18 cellular contexts compared by ENCODE assay signal in the genomic region with DNA sequence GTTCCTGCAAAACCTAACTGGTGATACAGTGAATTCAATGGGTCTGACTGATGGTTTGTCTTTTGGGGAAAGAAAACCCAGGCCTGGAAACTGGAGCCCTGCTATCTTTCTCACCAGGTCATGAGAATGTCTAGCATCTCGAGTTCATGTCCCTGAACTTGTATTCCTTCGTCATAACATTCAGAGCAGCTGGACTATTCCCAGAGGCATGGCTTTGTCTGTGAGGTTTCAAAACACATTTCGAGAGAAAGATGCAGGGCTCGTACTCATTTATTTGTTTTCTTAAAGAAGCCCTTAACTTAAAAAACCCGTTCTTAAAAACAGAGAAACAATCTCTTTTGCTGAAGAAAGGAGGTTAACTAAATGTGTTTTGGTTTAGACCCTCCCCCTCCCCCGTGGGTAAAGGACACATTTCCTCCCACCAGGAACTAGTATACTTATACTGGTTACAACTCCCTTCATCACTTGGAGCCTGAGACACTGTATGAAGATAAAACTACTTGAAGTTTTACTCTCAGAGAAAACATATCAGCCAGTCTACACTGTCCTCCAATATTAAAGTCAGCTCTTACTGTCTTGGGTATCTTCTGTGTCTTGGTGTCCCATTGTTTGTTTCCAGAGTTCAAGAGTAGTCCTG. TPM values are rescaled to one million over a fixed set of nuclear protein-coding genes. Genes with fewer than 3 reads are reported as not detected.
A peak's percentile ranks its signal among the peaks of the same experiment; 100 is the strongest.
DNase-seq lines count a peak whose midpoint lies in the region; ATAC-seq and TF ChIP-seq lines count a peak whose summit lies in the region.
"Had no signal": no experiment of that assay in that cellular context is flagged by ENCODE, and none has a peak within 500 bp of the region (broad histone marks: within the 10 kb centered on the region; RNA-seq: fewer than 3 reads in every experiment).

No MANE protein-coding gene starts in this region.

- POLR2A ChIA-PET in CD4-positive, alpha-beta T cell (lab: Charles Lee): no interaction called here

- no peaks in the 10 kb centered on the region for H3K36me3 Mint-ChIP-seq in CD4-positive, alpha-beta T cell (ENCODE audit: low read depth)

- peak overlapping the region; percentile 61 for H3K9ac ChIP-seq in adipocyte (ENCODE audit: low read length)
- H3K9ac ChIP-seq: BLaER1 had no signal

- no peak for ATAC-seq in GM18861 (IDR thresholded peaks at IDR 0.05; ENCODE audit: unreplicated experiment)
- no peak for ATAC-seq in CD4-positive, alpha-beta T cell (ENCODE audit: poor library complexity)
- no peak for ATAC-seq in HG03175 (IDR thresholded peaks at IDR 0.05; ENCODE audit: unreplicated experiment)
- no peak for ATAC-seq in HG03469 (IDR thresholded peaks at IDR 0.05; ENCODE audit: unreplicated experiment)
- ATAC-seq: activated CD8-positive, alpha-beta T cell treated with anti-CD3 and anti-CD28 coated beads for 36 hours; K562; mucosa of descending colon had no signal

- H3K4me1 ChIP-seq in adipocyte (ENCODE audit: control insufficient read depth, insufficient read depth, low read length): peaks cover 73% of the 10 kb centered on the region
- H3K4me1 ChIP-seq: BLaER1 had no signal

- TF ChIP-seq CTCF in fibroblast of mammary gland (conservative IDR thresholded peaks at IDR 0.05; ENCODE audit: control insufficient read depth, insufficient read depth, low read depth, low read length): no peak
- no peak for TF ChIP-seq CTCF in CD4-positive, alpha-beta T cell (IDR thresholded peaks at IDR 0.05)

- H3K27me3 ChIP-seq in adipocyte (replicated peaks; ENCODE audit: control insufficient read depth, insufficient read depth, low read length): no peaks in the 10 kb centered on the region
- H3K27me3 ChIP-seq in CD4-positive, alpha-beta T cell (ENCODE audit: control insufficient read depth, insufficient read depth, low read length): no peaks in the 10 kb centered on the region
- H3K27me3 ChIP-seq: BLaER1 had no signal

- no peaks in the 10 kb centered on the region for H3K36me3 ChIP-seq in adipocyte (ENCODE audit: control insufficient read depth, insufficient read depth, low read length, severe bottlenecking)
- H3K36me3 ChIP-seq: BLaER1 had no signal

- H3K4me3 ChIP-seq in adipocyte (ENCODE audit: low read length) (no peak overlapping the region), fibroblast of mammary gland (ENCODE audit: control insufficient read depth, low read depth, low read length) (no peak overlapping the region)
- H3K4me3 ChIP-seq: BLaER1, K562, mucosa of descending colon had no signal

- intact Hi-C loops in CD4-positive, alpha-beta T cell (cut with DNase I, micrococcal nuclease): no loop called here

- no peak overlapping the region for H3K4me3 Mint-ChIP-seq in CD4-positive, alpha-beta T cell
- H3K4me3 Mint-ChIP-seq: activated CD8-positive, alpha-beta T cell treated with anti-CD3 and anti-CD28 coated beads for 36 hours; immature natural killer cell had no signal

- no peaks in the 10 kb centered on the region for H3K27me3 Mint-ChIP-seq in CD4-positive, alpha-beta T cell

- no peak overlapping the region for H3K27ac Mint-ChIP-seq in CD4-positive, alpha-beta T cell
- H3K27ac Mint-ChIP-seq: activated CD8-positive, alpha-beta T cell treated with anti-CD3 and anti-CD28 coated beads for 36 hours; immature natural killer cell had no signal

- H3K27ac ChIP-seq in CD4-positive, alpha-beta T cell (ENCODE audit: low read depth, low read length): no peak overlapping the region
- H3K27ac ChIP-seq: BLaER1 had no signal

- DNase-seq in adipocyte (ENCODE audit: low read depth) (no peak), fibroblast of mammary gland (ENCODE audit: low read depth) (peak; percentile 84), myocyte (ENCODE audit: low read depth) (peak; percentile 56), stromal cell of bone marrow (ENCODE audit: low read depth) (peak; percentile 54)
- DNase-seq in CD4-positive, alpha-beta T cell: no peak
- DNase-seq: activated CD8-positive, alpha-beta T cell treated with anti-CD3 and anti-CD28 coated beads for 36 hours; amygdala; DMS53; immature natural killer cell; NCI-H345; stimulated activated naive CD4-positive, alpha-beta T cell had no signal

- no peaks in the 10 kb centered on the region for H3K9me3 ChIP-seq in adipocyte (ENCODE audit: control insufficient read depth, low read length)
- no peaks in the 10 kb centered on the region for H3K9me3 ChIP-seq in CD4-positive, alpha-beta T cell (ENCODE audit: control insufficient read depth, low read length)
- H3K9me3 ChIP-seq: BLaER1, mucosa of descending colon had no signal

- no peaks in the 10 kb centered on the region for H3K4me1 Mint-ChIP-seq in CD4-positive, alpha-beta T cell (ENCODE audit: low read depth)

- H3K9me3 Mint-ChIP-seq in CD4-positive, alpha-beta T cell: no peaks in the 10 kb centered on the region
- H3K9me3 Mint-ChIP-seq: activated CD8-positive, alpha-beta T cell treated with anti-CD3 and anti-CD28 coated beads for 36 hours had no signal

- CTCF ChIA-PET in CD4-positive, alpha-beta T cell (lab: Charles Lee): no interaction called here

RNA-seq across cellular contexts. Expression of gene ME3, which starts 43.2 kb away (rescaled TPM):
- total RNA-seq in myocyte: 15.0 and 18.9 TPM in 2 replicates
- polyA plus RNA-seq in myocyte (2012): 18.5 TPM
- 10 to 100 TPM in 1 of 2 experiments, 1 to 10 TPM in 1; 9.1 to 10.6 TPM for total RNA-seq in CD4-positive, alpha-beta T cell
- total RNA-seq: H4, K562 had no signal
- polyA plus RNA-seq: K562 had no signal

Comparison
In these comparisons a context has a peak if more than half of its experiments do, and no peak if none do; other contexts are left out.
1. DNase-seq: peak in fibroblast of mammary gland (single experiment), myocyte (single experiment) and stromal cell of bone marrow (single experiment); none in adipocyte (single experiment) and CD4-positive, alpha-beta T cell (0 of 10).